ENCODE assay signal across 33 cellular contexts in genomic region chrY:13795067-13795466, GRCh38.
"Had no signal": no experiment of that assay in that cellular context is flagged by ENCODE, and none has a peak within 500 bp of the region (broad histone marks: within the 10 kb centered on the region; RNA-seq: fewer than 3 reads in every experiment).

No MANE protein-coding gene starts in this region.

- H3K9me3 Mint-ChIP-seq: activated naive CD4-positive, alpha-beta T cell treated with anti-CD3 and anti-CD28 coated beads for 36 hours; activated naive CD4-positive, alpha-beta T cell treated with anti-CD3 and anti-CD28 coated beads, Interleukin-2, amount 10 ng/mL, durations not matched to agents 7 days and 5 days; activated naive CD4-positive, alpha-beta T cell treated with anti-CD3 and anti-CD28 coated beads, Interleukin-2, amount 50 U/mL, for 24 hours; activated T-cell treated with anti-CD3 and anti-CD28 coated beads, Interleukin-2, amount 50 U/mL, for 24 hours; activated T-helper 1 cell treated with anti-CD3 and anti-CD28 coated beads, Interleukin-12 subunit alpha, Interleukin-12 subunit beta, Interleukin-2, Interleukin-4 antibody, amounts not matched to agents 30 ng/mL and 10 ng/mL and 1 ng/mL, durations not matched to agents 14 hours and 24 hours and 36 hours; activated T-helper 17 cell treated with anti-CD3 and anti-CD28 coated beads, Interleukin-2, amount 50 U/mL, for 72 hours; brain; central memory CD8-positive, alpha-beta T cell had no signal

- H3K4me3 Mint-ChIP-seq: activated naive CD4-positive, alpha-beta T cell treated with anti-CD3 and anti-CD28 coated beads for 36 hours; activated naive CD4-positive, alpha-beta T cell treated with anti-CD3 and anti-CD28 coated beads, Interleukin-2, amount 10 ng/mL, durations not matched to agents 7 days and 5 days; activated naive CD4-positive, alpha-beta T cell treated with anti-CD3 and anti-CD28 coated beads, Interleukin-2, amount 50 U/mL, for 24 hours; activated naive CD8-positive, alpha-beta T cell; activated naive CD8-positive, alpha-beta T cell treated with anti-CD3 and anti-CD28 coated beads, Interleukin-2, amount 10 ng/mL, durations not matched to agents 7 days and 5 days; activated T-cell treated with anti-CD3 and anti-CD28 coated beads, Interleukin-2, amount 50 U/mL, for 24 hours; activated T-cell treated with anti-CD3 and anti-CD28 coated beads, Interleukin-2, amount 50 U/mL, for 4 hours; activated T-cell treated with anti-CD3 and anti-CD28 coated beads, Interleukin-2, amount 50 U/mL, for 72 hours; activated T-helper 1 cell treated with anti-CD3 and anti-CD28 coated beads, Interleukin-12 subunit alpha, Interleukin-12 subunit beta, Interleukin-2, Interleukin-4 antibody, amounts not matched to agents 30 ng/mL and 10 ng/mL and 1 ng/mL, durations not matched to agents 14 hours and 24 hours and 36 hours; activated T-helper 17 cell treated with anti-CD3 and anti-CD28 coated beads, Interleukin-2, amount 50 U/mL, for 72 hours; brain; central memory CD8-positive, alpha-beta T cell had no signal

- H3K4me1 Mint-ChIP-seq: brain had no signal

- DNase-seq: activated effector memory CD4-positive, alpha-beta T cell treated with anti-CD3 and anti-CD28 coated beads, Interleukin-2, amount 50 U/mL, for 16 hours; activated effector memory CD4-positive, alpha-beta T cell treated with Interleukin-2 at 50 U/mL for 16 hours; activated gamma-delta T cell; activated gamma-delta T cell treated with Interleukin-2 at 50 U/mL for 16 hours; activated naive CD4-positive, alpha-beta T cell treated with anti-CD3 and anti-CD28 coated beads for 36 hours; activated naive CD4-positive, alpha-beta T cell treated with anti-CD3 and anti-CD28 coated beads, Interleukin-2, amount 10 ng/mL, durations not matched to agents 7 days and 5 days; activated naive CD4-positive, alpha-beta T cell treated with anti-CD3 and anti-CD28 coated beads, Interleukin-2, amount 50 U/mL, for 16 hours; activated naive CD4-positive, alpha-beta T cell treated with Interleukin-2 at 50 U/mL for 16 hours; activated naive CD8-positive, alpha-beta T cell treated with anti-CD3 and anti-CD28 coated beads, Interleukin-2, amount 10 ng/mL, durations not matched to agents 7 days and 5 days; activated T-cell treated with anti-CD3 and anti-CD28 coated beads for 4 hours; activated T-cell treated with anti-CD3 and anti-CD28 coated beads, Interleukin-2, amount 50 U/mL, for 1 hour; activated T-cell treated with anti-CD3 and anti-CD28 coated beads, Interleukin-2, amount 50 U/mL, for 24 hours; activated T-cell treated with anti-CD3 and anti-CD28 coated beads, Interleukin-2, amount 50 U/mL, for 4 hours; activated T-cell treated with anti-CD3 and anti-CD28 coated beads, Interleukin-2, amount 50 U/mL, for 48 hours; activated T-cell treated with anti-CD3 and anti-CD28 coated beads, Interleukin-2, amount 50 U/mL, for 72 hours; adrenal gland; amniotic stem cell; amygdala; anterior cingulate cortex; aorta; body of pancreas; brain microvascular endothelial cell; caudate nucleus; central memory CD4-positive, alpha-beta T cell; cerebellar nuclear complex had no signal

- H3K27ac Mint-ChIP-seq: activated naive CD4-positive, alpha-beta T cell treated with anti-CD3 and anti-CD28 coated beads for 36 hours; activated naive CD4-positive, alpha-beta T cell treated with anti-CD3 and anti-CD28 coated beads, Interleukin-2, amount 10 ng/mL, durations not matched to agents 7 days and 5 days; activated naive CD4-positive, alpha-beta T cell treated with anti-CD3 and anti-CD28 coated beads, Interleukin-2, amount 50 U/mL, for 24 hours; activated naive CD4-positive, alpha-beta T cell treated with anti-CD3 and anti-CD28 coated beads, Interleukin-2, amount 50 U/mL, for 72 hours; activated naive CD8-positive, alpha-beta T cell; activated naive CD8-positive, alpha-beta T cell treated with anti-CD3 and anti-CD28 coated beads, Interleukin-2, amount 10 ng/mL, durations not matched to agents 7 days and 5 days; activated T-cell treated with anti-CD3 and anti-CD28 coated beads, Interleukin-2, amount 50 U/mL, for 24 hours; activated T-cell treated with anti-CD3 and anti-CD28 coated beads, Interleukin-2, amount 50 U/mL, for 72 hours; activated T-helper 1 cell treated with anti-CD3 and anti-CD28 coated beads, Interleukin-12 subunit alpha, Interleukin-12 subunit beta, Interleukin-2, Interleukin-4 antibody, amounts not matched to agents 30 ng/mL and 10 ng/mL and 1 ng/mL, durations not matched to agents 14 hours and 24 hours and 36 hours; activated T-helper 17 cell treated with anti-CD3 and anti-CD28 coated beads, Interleukin-2, amount 50 U/mL, for 72 hours; activated T-helper 2 cell treated with anti-CD3 and anti-CD28 coated beads, Interferon-gamma antibody, Interleukin-2, Interleukin-4, amounts not matched to agents 10 μg/mL and 5 μg/mL and 100 μg/mL, durations not matched to agents 14 hours and 24 hours and 36 hours; brain had no signal

- H3K27me3 Mint-ChIP-seq: activated naive CD4-positive, alpha-beta T cell treated with anti-CD3 and anti-CD28 coated beads, Interleukin-2, amount 10 ng/mL, durations not matched to agents 7 days and 5 days; activated naive CD4-positive, alpha-beta T cell treated with anti-CD3 and anti-CD28 coated beads, Interleukin-2, amount 50 U/mL, for 24 hours; activated naive CD8-positive, alpha-beta T cell; activated naive CD8-positive, alpha-beta T cell treated with anti-CD3 and anti-CD28 coated beads, Interleukin-2, amount 10 ng/mL, durations not matched to agents 7 days and 5 days; activated T-cell treated with anti-CD3 and anti-CD28 coated beads, Interleukin-2, amount 50 U/mL, for 24 hours; activated T-helper 17 cell treated with anti-CD3 and anti-CD28 coated beads, Interleukin-2, amount 50 U/mL, for 72 hours; brain; central memory CD8-positive, alpha-beta T cell had no signal

- ATAC-seq: activated T-cell treated with anti-CD3 and anti-CD28 coated beads, Interleukin-2, amount 50 U/mL, for 4 hours; activated T-helper 17 cell treated with anti-CD3 and anti-CD28 coated beads, Interleukin-2, amount 50 U/mL, for 72 hours; body of pancreas had no signal

- H3K36me3 Mint-ChIP-seq: activated naive CD4-positive, alpha-beta T cell treated with anti-CD3 and anti-CD28 coated beads, Interleukin-2, amount 10 ng/mL, durations not matched to agents 7 days and 5 days; activated naive CD8-positive, alpha-beta T cell; brain had no signal
